ENCODE assay signal across 19 cellular contexts in the genomic region with DNA sequence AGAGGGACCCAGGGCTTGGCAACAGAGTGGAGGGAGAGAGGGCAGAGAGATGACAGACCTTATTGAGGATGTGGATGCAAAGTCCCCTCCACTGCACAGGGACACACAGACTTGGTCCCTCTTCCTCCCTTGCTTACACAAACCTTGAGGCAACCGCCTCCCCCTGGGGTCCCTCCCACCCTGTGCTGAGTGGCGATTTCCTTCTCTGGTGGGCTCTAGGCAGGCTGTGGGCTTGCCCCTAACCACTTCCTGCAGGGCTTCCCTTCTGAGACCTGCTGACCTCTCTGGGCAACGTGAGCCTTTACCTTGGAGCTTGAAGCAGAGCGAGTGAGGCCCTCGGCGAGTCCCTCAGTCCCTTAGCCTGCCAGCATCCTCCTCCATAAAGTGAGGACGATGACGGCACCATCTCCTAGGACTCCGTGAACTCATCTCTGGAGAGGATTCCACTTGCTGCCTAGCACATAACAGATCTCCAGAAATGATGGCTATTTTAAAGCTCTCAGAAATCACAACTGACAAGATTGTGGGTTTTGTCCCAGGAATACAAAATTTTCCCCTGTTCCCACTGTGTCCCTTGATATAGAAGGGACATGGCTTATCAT. TPM values are rescaled to one million over a fixed set of nuclear protein-coding genes. Genes with fewer than 3 reads are reported as not detected.
"Had no signal": no experiment of that assay in that cellular context is flagged by ENCODE, and none has a peak within 500 bp of the region (broad histone marks: within the 10 kb centered on the region; RNA-seq: fewer than 3 reads in every experiment).

No MANE protein-coding gene starts in this region.

- DNase-seq: activated CD4-positive, alpha-beta memory T cell treated with anti-CD3 and anti-CD28 coated beads for 36 hours; activated CD4-positive, alpha-beta T cell treated with anti-CD3 and anti-CD28 coated beads for 36 hours; activated gamma-delta T cell; activated T-cell treated with anti-CD3 and anti-CD28 coated beads, Interleukin-2, amount 50 U/mL, for 4 hours; amygdala; central memory CD4-positive, alpha-beta T cell; effector memory CD4-positive, alpha-beta T cell; foreskin keratinocyte; mesendoderm; nucleus accumbens; substantia nigra; T-cell; T-helper 9 cell; WERI-Rb-1 had no signal

- H3K27me3 Mint-ChIP-seq: natural killer cell treated with Interleukin-12 subunit alpha and Interleukin-12 subunit beta and Interleukin-15 and Interleukin-18, amount 100 ng/mL, for 72 hours had no signal

- H3K9me3 Mint-ChIP-seq: activated CD4-positive, alpha-beta memory T cell treated with anti-CD3 and anti-CD28 coated beads for 36 hours; activated naive CD4-positive, alpha-beta T cell treated with anti-CD3 and anti-CD28 coated beads, Interleukin-2, amount 50 U/mL, for 72 hours; activated T-cell treated with anti-CD3 and anti-CD28 coated beads, Interleukin-2, amount 50 U/mL, for 4 hours; brain; natural killer cell treated with Interleukin-12 subunit alpha and Interleukin-12 subunit beta and Interleukin-15 and Interleukin-18, amount 100 ng/mL, for 72 hours; stimulated activated memory B cell treated with anti-CD40 and anti-IgM and Interleukin-4, amounts not matched to agents 10 μg/mL and 1 μg/mL and 100 μg/mL, for 72 hours; T-cell; type B pancreatic cell had no signal

- ATAC-seq: activated CD4-positive, alpha-beta T cell treated with anti-CD3 and anti-CD28 coated beads for 36 hours; activated naive CD4-positive, alpha-beta T cell treated with anti-CD3 and anti-CD28 coated beads, Interleukin-2, amount 50 U/mL, for 72 hours; activated T-cell treated with anti-CD3 and anti-CD28 coated beads, Interleukin-2, amount 50 U/mL, for 4 hours; foreskin keratinocyte; stimulated activated memory B cell treated with anti-CD40 and anti-IgM and Interleukin-4, amounts not matched to agents 10 μg/mL and 1 μg/mL and 100 μg/mL, for 72 hours; T-cell had no signal

- H3K4me3 Mint-ChIP-seq: activated CD4-positive, alpha-beta memory T cell treated with anti-CD3 and anti-CD28 coated beads for 36 hours; activated CD4-positive, alpha-beta T cell treated with anti-CD3 and anti-CD28 coated beads for 36 hours; activated T-cell treated with anti-CD3 and anti-CD28 coated beads, Interleukin-2, amount 50 U/mL, for 4 hours; brain; natural killer cell treated with Interleukin-12 subunit alpha and Interleukin-12 subunit beta and Interleukin-15 and Interleukin-18, amount 100 ng/mL, for 72 hours; stimulated activated memory B cell treated with anti-CD40 and anti-IgM and Interleukin-4, amounts not matched to agents 10 μg/mL and 1 μg/mL and 100 μg/mL, for 72 hours; T-cell; type B pancreatic cell had no signal

- H3K27me3 ChIP-seq: foreskin keratinocyte had no signal

- H3K27ac ChIP-seq: foreskin keratinocyte, WERI-Rb-1 had no signal

- H3K4me1 Mint-ChIP-seq: activated CD4-positive, alpha-beta T cell treated with anti-CD3 and anti-CD28 coated beads for 36 hours had no signal

- H3K4me1 ChIP-seq: foreskin keratinocyte had no signal

- H3K27ac Mint-ChIP-seq: activated CD4-positive, alpha-beta memory T cell treated with anti-CD3 and anti-CD28 coated beads for 36 hours; activated CD4-positive, alpha-beta T cell treated with anti-CD3 and anti-CD28 coated beads for 36 hours; stimulated activated memory B cell treated with anti-CD40 and anti-IgM and Interleukin-4, amounts not matched to agents 10 μg/mL and 1 μg/mL and 100 μg/mL, for 72 hours; T-cell; type B pancreatic cell had no signal

RNA-seq across cellular contexts. Expression of a gene that starts 25.0 kb away (rescaled TPM):
- total RNA-seq: activated CD4-positive, alpha-beta memory T cell treated with anti-CD3 and anti-CD28 coated beads for 36 hours had no signal
